Comparison of ENCODE assay signal across 9 cellular contexts in genomic region chr11:34512810-34513673, GRCh38. TPM values are rescaled to one million over a fixed set of nuclear protein-coding genes. Genes with fewer than 3 reads are reported as not detected.
DNase-seq lines count a peak whose midpoint lies in the region; ATAC-seq and TF ChIP-seq lines count a peak whose summit lies in the region.
"Had no signal": no experiment of that assay in that cellular context is flagged by ENCODE, and none has a peak within 500 bp of the region (broad histone marks: within the 10 kb centered on the region; RNA-seq: fewer than 3 reads in every experiment).

No MANE protein-coding gene starts in this region.

- H3K4me3 ChIP-seq in Panc1 (ENCODE audit: low read depth in 2 of 2, low read length in 2 of 2): no peak overlapping the region
- H3K4me3 ChIP-seq: SK-N-MC had no signal

- H3K9me3 ChIP-seq in Panc1 (ENCODE audit: control insufficient read depth, insufficient read depth, low read depth, low read length): no peaks in the 10 kb centered on the region

- H3K27ac ChIP-seq in Panc1 (ENCODE audit: low read length): no peak overlapping the region
- H3K27ac ChIP-seq: SK-N-MC had no signal

- H3K27me3 ChIP-seq in Panc1 (ENCODE audit: control insufficient read depth, insufficient read depth, low read length): no peaks in the 10 kb centered on the region

- no peak overlapping the region for H3K27ac Mint-ChIP-seq in activated T-helper 1 cell treated with anti-CD3 and anti-CD28 coated beads, Interleukin-12 subunit alpha, Interleukin-12 subunit beta, Interleukin-2, Interleukin-4 antibody, amounts not matched to agents 30 ng/mL and 10 ng/mL and 1 ng/mL, durations not matched to agents 14 hours and 24 hours and 36 hours

- no TSS peak for BruUV-seq in Panc1 (replicated peaks; lab: Mats Ljungman, UMichigan)

- peaks cover 3% of the 10 kb centered on the region for H3K27me3 Mint-ChIP-seq in activated T-helper 1 cell treated with anti-CD3 and anti-CD28 coated beads, Interleukin-12 subunit alpha, Interleukin-12 subunit beta, Interleukin-2, Interleukin-4 antibody, amounts not matched to agents 30 ng/mL and 10 ng/mL and 1 ng/mL, durations not matched to agents 14 hours and 24 hours and 36 hours (ENCODE audit: insufficient read depth)

- no peaks in the 10 kb centered on the region for H3K9me3 Mint-ChIP-seq in activated T-helper 1 cell treated with anti-CD3 and anti-CD28 coated beads, Interleukin-12 subunit alpha, Interleukin-12 subunit beta, Interleukin-2, Interleukin-4 antibody, amounts not matched to agents 30 ng/mL and 10 ng/mL and 1 ng/mL, durations not matched to agents 14 hours and 24 hours and 36 hours

- peak; percentile 93 for TF ChIP-seq CTCF in Panc1 (IDR thresholded peaks at IDR 0.05)

- POLR2A ChIA-PET in Panc1 (lab: Charles Lee): interaction anchor here (0.6 kb wide), 1 partner anchor 973 kb away, joined by 3 read pairs; no protein-coding TSS in a partner anchor

- intact Hi-C loops in Panc1 (cut with micrococcal nuclease; ENCODE audit: unreplicated experiment): loop anchor here (5.0 kb wide), 1 partner anchor 384 kb away; no protein-coding TSS in a partner anchor
- intact Hi-C loops in activated T-helper 1 cell treated with anti-CD3 and anti-CD28 coated beads, Interleukin-12 subunit alpha, Interleukin-12 subunit beta, Interleukin-2, Interleukin-4 antibody, amounts not matched to agents 30 ng/mL and 10 ng/mL and 1 ng/mL, durations not matched to agents 14 hours and 24 hours and 36 hours (cut with micrococcal nuclease): loop anchor here (2.0 kb wide), 2 partner anchors 378 to 880 kb away; no protein-coding TSS in a partner anchor
- intact Hi-C loops in posterior cingulate gyrus (cut with DNase I): loop anchor here (5.0 kb wide), 2 partner anchors 34 to 379 kb away; no protein-coding TSS in a partner anchor

- CTCF ChIA-PET in Panc1 (lab: Charles Lee): interaction anchor here (0.6 to 1.3 kb wide), 8 partner anchors 11 to 833 kb away, joined by 3 to 9 read pairs (median 3); no protein-coding TSS in a partner anchor

- no peak overlapping the region for H3K4me3 Mint-ChIP-seq in activated T-helper 1 cell treated with anti-CD3 and anti-CD28 coated beads, Interleukin-12 subunit alpha, Interleukin-12 subunit beta, Interleukin-2, Interleukin-4 antibody, amounts not matched to agents 30 ng/mL and 10 ng/mL and 1 ng/mL, durations not matched to agents 14 hours and 24 hours and 36 hours

- ATAC-seq in GM19023 (IDR thresholded peaks at IDR 0.05; ENCODE audit: unreplicated experiment) (peak; percentile 88), HG03354 (IDR thresholded peaks at IDR 0.05; ENCODE audit: poor library complexity, severe bottlenecking, unreplicated experiment) (peak; percentile 97), Panc1 (peak; percentile 96)

- no peaks in the 10 kb centered on the region for H3K4me1 Mint-ChIP-seq in activated T-helper 1 cell treated with anti-CD3 and anti-CD28 coated beads, Interleukin-12 subunit alpha, Interleukin-12 subunit beta, Interleukin-2, Interleukin-4 antibody, amounts not matched to agents 30 ng/mL and 10 ng/mL and 1 ng/mL, durations not matched to agents 14 hours and 24 hours and 36 hours (ENCODE audit: low read depth)

- no peaks in the 10 kb centered on the region for H3K36me3 Mint-ChIP-seq in activated T-helper 1 cell treated with anti-CD3 and anti-CD28 coated beads, Interleukin-12 subunit alpha, Interleukin-12 subunit beta, Interleukin-2, Interleukin-4 antibody, amounts not matched to agents 30 ng/mL and 10 ng/mL and 1 ng/mL, durations not matched to agents 14 hours and 24 hours and 36 hours (ENCODE audit: low read depth)

- no peaks in the 10 kb centered on the region for H3K4me1 ChIP-seq in Panc1 (ENCODE audit: control insufficient read depth, insufficient read depth, low read length)

- in situ Hi-C loops in Panc1 (cut with HindIII; ENCODE audit: low pct_unique_long_range_greater_than_20kb, low sequenced_read_pairs): no loop called here

- peak; percentile 61 for DNase-seq in CD1c-positive myeloid dendritic cell (ENCODE audit: extremely low spot score)
- DNase-seq in Panc1 (ENCODE audit: low read depth, low spot score): peak; percentile 46
- peak; percentile 16 for DNase-seq in activated T-helper 1 cell treated with anti-CD3 and anti-CD28 coated beads, Interleukin-12 subunit alpha, Interleukin-12 subunit beta, Interleukin-2, Interleukin-4 antibody, amounts not matched to agents 30 ng/mL and 10 ng/mL and 1 ng/mL, durations not matched to agents 14 hours and 24 hours and 36 hours (ENCODE audit: low spot score)
- peak; percentile 75 for DNase-seq in germinal center (ENCODE audit: low spot score)
- DNase-seq in posterior cingulate gyrus: peak in 7 of 10 donors; percentile 34 to 92 (median 59)
- no peak for DNase-seq in NCI-H2081 (lab: John Stamatoyannopoulos, UW)

- H3K36me3 ChIP-seq in Panc1 (ENCODE audit: control insufficient read depth, insufficient read depth, low read length): no peaks in the 10 kb centered on the region

RNA-seq across cellular contexts. Expression of gene ELF5, which starts 0.6 kb away (rescaled TPM):
- total RNA-seq in Panc1 (2021; ENCODE audit: unreplicated experiment): not detected
- polyA plus RNA-seq in Panc1 (2012; ENCODE audit: insufficient read length): not detected
- not detected in 2 replicates for total RNA-seq in activated T-helper 1 cell treated with anti-CD3 and anti-CD28 coated beads, Interleukin-12 subunit alpha, Interleukin-12 subunit beta, Interleukin-2, Interleukin-4 antibody, amounts not matched to agents 30 ng/mL and 10 ng/mL and 1 ng/mL, durations not matched to agents 14 hours and 24 hours and 36 hours

Comparison
In these comparisons a context has a peak if more than half of its experiments do, and no peak if none do; other contexts are left out.
1. DNase-seq: peak in CD1c-positive myeloid dendritic cell (single experiment), Panc1 (single experiment), activated T-helper 1 cell treated with anti-CD3 and anti-CD28 coated beads, Interleukin-12 subunit alpha, Interleukin-12 subunit beta, Interleukin-2, Interleukin-4 antibody, amounts not matched to agents 30 ng/mL and 10 ng/mL and 1 ng/mL, durations not matched to agents 14 hours and 24 hours and 36 hours (single experiment), germinal center (single experiment) and posterior cingulate gyrus (7 of 10); none in NCI-H2081 (0 of 2).
2. Peak in every context shown above with its lines, with median percentiles within 50 percentile points of each other: ATAC-seq.